Comparison of ENCODE assay signal across 21 cellular contexts in genomic region chr2:37441055-37441454, GRCh38.
A peak's percentile ranks its signal among the peaks of the same experiment; 100 is the strongest.
DNase-seq lines count a peak whose midpoint lies in the region; ATAC-seq, FAIRE-seq and TF ChIP-seq lines count a peak whose summit lies in the region.
"Had no signal": no experiment of that assay in that cellular context is flagged by ENCODE, and none has a peak within 500 bp of the region (broad histone marks: within the 10 kb centered on the region; RNA-seq: fewer than 3 reads in every experiment).

No MANE protein-coding gene starts in this region.

- 50% methylated on average over 1 of the region's 1 CpG for WGBS in GM12878 (ENCODE audit: insufficient coverage, insufficient replicate concordance, low lambda C conversion rate, missing lambda C conversion rate)

- H3K27me3 ChIP-seq in GM12878 (replicated peaks in 1 of 2; ENCODE audit: control insufficient read depth in 2 of 2, insufficient read depth in 2 of 2, low read length in 1 of 2) = no peaks in the 10 kb centered on the region
- H3K27me3 ChIP-seq: SJCRH30 had no signal

- H3K27ac ChIP-seq in GM12878 (ENCODE audit: control insufficient read depth, insufficient read depth) (no peak overlapping the region), kidney (ENCODE audit: low read depth in 2 of 2, low read length in 2 of 2) (no peak overlapping the region)
- H3K27ac ChIP-seq: HL-60, KMS-11, SJCRH30 had no signal

- intact Hi-C loops in GM12878 (cut with micrococcal nuclease; ENCODE audit: unreplicated experiment) (no loop called here), kidney (cut with DNase I) (no loop called here)

- H3K4me3 ChIP-seq in GM12878 = no peak overlapping the region
- H3K4me3 ChIP-seq in kidney (ENCODE audit: low read length in 2 of 2) = no peak overlapping the region
- H3K4me3 ChIP-seq: SJCRH30 had no signal

- SMC1A ChIA-PET in GM12878 (lab: Charles Lee; ENCODE audit: uncharacterized antibody, unreplicated experiment) = no interaction called here

- TF ChIP-seq RAD21 in GM12878 (IDR thresholded peaks at IDR 0.05; ENCODE audit: insufficient read depth, low read depth, low read length) = no peak

- no peaks in the 10 kb centered on the region for H3K79me2 ChIP-seq in GM12878 (ENCODE audit: control insufficient read depth, insufficient read depth, low read length)

- no peaks in the 10 kb centered on the region for H4K20me1 ChIP-seq in GM12878 (ENCODE audit: control insufficient read depth, insufficient read depth)

- POLR2A ChIA-PET in GM12878 (lab: Charles Lee) = no interaction called here

- RAD21 ChIA-PET in GM12878 (lab: Charles Lee; ENCODE audit: unreplicated experiment) = no interaction called here

- H3K9ac ChIP-seq in GM12878 (ENCODE audit: control insufficient read depth, insufficient read depth, low read length) (no peak overlapping the region), kidney (ENCODE audit: low read length in 2 of 2) (no peak overlapping the region)
- H3K9ac ChIP-seq: KMS-11 had no signal

- H3K36me3 ChIP-seq in GM12878 (ENCODE audit: control insufficient read depth in 2 of 2, insufficient read depth in 2 of 2, low read length in 1 of 2) (no peaks in the 10 kb centered on the region), kidney (ENCODE audit: control insufficient read depth in 1 of 2, insufficient read depth in 2 of 2, low read length in 2 of 2) (no peaks in the 10 kb centered on the region)
- H3K36me3 ChIP-seq: SJCRH30 had no signal

- no TSS peak for BruUV-seq in GM12878 (replicated peaks; lab: Mats Ljungman, UMichigan)

- H3K4me2 ChIP-seq in GM12878 (ENCODE audit: control insufficient read depth, insufficient read depth) = no peak overlapping the region
- H3K4me2 ChIP-seq: KMS-11 had no signal

- H3K4me1 ChIP-seq in GM12878 (ENCODE audit: control insufficient read depth, insufficient read depth, low read length) (no peaks in the 10 kb centered on the region), kidney (ENCODE audit: control insufficient read depth in 1 of 2, insufficient read depth in 1 of 2, low read depth in 1 of 2, low read length in 2 of 2) (no peaks in the 10 kb centered on the region)
- H3K4me1 ChIP-seq: SJCRH30 had no signal

- ATAC-seq in GM12878 = peak; percentile 35; the same call in 1 of the 3 replicates
- ATAC-seq in GM19395 (IDR thresholded peaks at IDR 0.05; ENCODE audit: unreplicated experiment) = no peak

- H2AFZ ChIP-seq in GM12878 (ENCODE audit: control insufficient read depth, low read depth, low read length) = no peak overlapping the region

- no peak for TF ChIP-seq EP300 in GM12878 (IDR thresholded peaks at IDR 0.05; ENCODE audit: borderline replicate concordance in 1 of 2, control insufficient read depth in 1 of 2, low read depth in 2 of 2, low read length in 2 of 2)

- TF ChIP-seq CTCF in GM12878 (IDR thresholded peaks at IDR 0.05 in 2 of 3, conservative IDR thresholded peaks at IDR 0.05 in 1 of 3; ENCODE audit: control insufficient read depth in 2 of 3, extremely low read depth in 1 of 3, insufficient read depth in 1 of 3, low read depth in 3 of 3, low read length in 3 of 3) (no peak), kidney (IDR thresholded peaks at IDR 0.05; ENCODE audit: borderline replicate concordance, extremely low read depth, insufficient read depth) (no peak)

- H3K9me3 ChIP-seq in GM12878 (replicated peaks; ENCODE audit: control insufficient read depth, insufficient read depth, low read length) (peaks cover 1% of the 10 kb centered on the region; the same call in 1 of the 3 replicates), kidney (ENCODE audit: control insufficient read depth in 1 of 2, low read length in 2 of 2) (no peaks in the 10 kb centered on the region)
- H3K9me3 ChIP-seq: SJCRH30 had no signal

- in situ Hi-C loops in GM12878 (cut with MboI) = no loop called here

- FAIRE-seq in GM12891 (lab: Jason Lieb, UNC) = peak; percentile 33
- peak; percentile 80 for FAIRE-seq in GM12878 (lab: Jason Lieb, UNC)
- FAIRE-seq in kidney (lab: Jason Lieb, UNC) = no peak
- FAIRE-seq: GM18507 had no signal

- DNase-seq in GM12891 (ENCODE audit: insufficient read length, low spot score) (no peak), RKO (ENCODE audit: low spot score) (peak; percentile 15), GM12878 (ENCODE audit: low read depth, low spot score) (no peak), renal cortical epithelial cell (ENCODE audit: low read depth) (peak; percentile 36), kidney (no peak), NCI-H69 (lab: John Stamatoyannopoulos, UW) (no peak)
- DNase-seq: CD4-positive, CD25-positive, alpha-beta regulatory T cell; DMS79; H9; NCI-H1105; NCI-H146; NCI-H2029; NCI-H2227 treated with DMSO at 0.1 percent for 48 hours; NCI-H510A; NCI-H748 treated with DMSO at 0.1 percent for 48 hours; NK-92 treated with Interleukin-12 subunit alpha and Interleukin-12 subunit beta, amount 100 ng/mL, for 24 hours; SJCRH30 had no signal

- CTCF ChIA-PET in GM12878 (lab: Yijun Ruan, JAX) = no interaction called here

- no peak for TF ChIP-seq POLR2A in GM12891 (IDR thresholded peaks at IDR 0.05; ENCODE audit: low read depth, low read length)
- no peak for TF ChIP-seq POLR2A in GM12878 (IDR thresholded peaks at IDR 0.05; ENCODE audit: low read depth, low read length)

TF ChIP-seq in GM12891, 5 proteins besides CTCF, POLR2A, EP300 and RAD21:
- TF ChIP-seq POU2F2 (IDR thresholded peaks at IDR 0.05; ENCODE audit: low read depth, low read length) (no peak), SPI1 (IDR thresholded peaks at IDR 0.05; ENCODE audit: low read depth, low read length) (no peak), POLR2AphosphoS5 (IDR thresholded peaks at IDR 0.05; ENCODE audit: low read depth, low read length) (no peak), TAF1 (IDR thresholded peaks at IDR 0.05; ENCODE audit: low read depth, low read length) (no peak), PAX5 (IDR thresholded peaks at IDR 0.05; ENCODE audit: insufficient read depth, low read length, severe bottlenecking) (no peak)

TF ChIP-seq in GM12878, 131 proteins besides CTCF, POLR2A, EP300 and RAD21:
- TF ChIP-seq PKNOX1 (IDR thresholded peaks at IDR 0.05) (peak; percentile 24; the same call in 1 of the 2 replicates), JUNB (IDR thresholded peaks at IDR 0.05) (no peak)

Comparison
In these comparisons a context has a peak if more than half of its experiments do, and no peak if none do; other contexts are left out.
1. DNase-seq: peak in RKO (single experiment) and renal cortical epithelial cell (single experiment); none in GM12891 (single experiment), GM12878 (single experiment), kidney (single experiment) and NCI-H69 (single experiment).